In the genomic region with DNA sequence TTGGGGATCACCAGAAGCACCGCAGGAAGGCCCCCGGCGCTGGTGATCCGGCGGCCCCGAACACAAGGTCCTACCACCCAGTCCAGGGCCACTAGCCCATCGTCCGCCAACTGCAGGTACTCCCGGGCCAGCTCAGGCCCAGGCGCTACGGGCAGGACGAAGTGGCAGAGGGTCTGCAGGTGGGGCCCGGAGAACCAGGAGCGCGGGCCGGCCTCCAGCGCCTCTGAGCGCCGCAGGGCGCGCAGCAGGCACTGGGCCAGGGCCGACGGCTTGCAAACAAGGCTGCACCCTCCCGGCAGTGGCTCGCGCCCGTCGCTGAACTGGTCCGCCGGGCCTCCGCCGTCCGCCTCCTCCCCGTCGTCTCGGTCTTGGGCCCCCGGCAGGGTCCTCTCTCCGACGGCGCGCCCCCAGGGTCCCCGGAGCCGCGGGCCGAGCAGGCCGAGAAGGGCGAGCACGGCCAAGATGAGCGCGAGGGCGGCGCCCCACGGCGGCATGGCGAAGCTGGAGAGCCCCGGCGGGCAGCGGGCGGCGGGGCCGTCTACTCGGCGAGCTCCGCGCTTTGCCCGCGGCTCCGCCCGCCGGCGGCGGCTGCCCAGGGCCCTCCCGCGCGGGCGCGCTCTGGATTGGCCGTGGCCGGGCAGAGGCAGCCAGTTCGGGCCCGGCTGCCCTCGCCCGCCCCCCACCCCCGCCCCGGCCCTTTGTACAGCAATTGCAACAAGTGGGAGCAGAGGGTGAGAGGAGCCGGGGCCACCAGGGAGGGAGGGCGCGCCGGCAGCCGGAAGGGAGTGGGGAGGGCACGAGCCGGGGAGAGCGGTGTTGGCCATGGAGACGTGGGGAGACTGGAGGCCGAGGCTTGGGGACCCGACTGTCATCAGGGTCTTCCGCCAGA, we compare ENCODE assay signal across 1 cellular context.
TF ChIP-seq lines count a peak whose summit lies in the region.

ABHD15 (minus strand) TSS at position 565 of the 889 bp plus-strand sequence; CDS start at position 494, 71 bp downstream.

TF ChIP-seq in HepG2, 621 proteins besides CTCF, POLR2A, EP300 and RAD21 (continued from another document and continues in another):
- TF ChIP-seq IRF9 (CRISPR knock-in tag; IDR thresholded peaks at IDR 0.05; ENCODE audit: borderline replicate concordance) (0 out of 2 replicates have a peak, but pooled peaks have one; percentile 21), ZNF3 (CRISPR knock-in tag; IDR thresholded peaks at IDR 0.05) (no peak), EHMT2 (IDR thresholded peaks at IDR 0.05; ENCODE audit: borderline replicate concordance, low read depth, low read length) (no peak), MIER2 (CRISPR knock-in tag; IDR thresholded peaks at IDR 0.05) (no peak), ZNF597 (CRISPR knock-in tag; IDR thresholded peaks at IDR 0.05) (no peak), NR1H2 (CRISPR knock-in tag; IDR thresholded peaks at IDR 0.05; ENCODE audit: borderline replicate concordance, low read depth) (0 out of 2 replicates have a peak, but pooled peaks have one; percentile 3), PRDM15 (CRISPR knock-in tag; IDR thresholded peaks at IDR 0.05) (no peak), ZNF879 (CRISPR knock-in tag; IDR thresholded peaks at IDR 0.05) (no peak), MXI1 (IDR thresholded peaks at IDR 0.05; ENCODE audit: borderline replicate concordance, low read depth, low read length) (peak; percentile 35; the same call in 1 of the 3 replicates), HOXA7 (CRISPR knock-in tag; IDR thresholded peaks at IDR 0.05) (no peak), SETDB1 (CRISPR knock-in tag; IDR thresholded peaks at IDR 0.05; ENCODE audit: borderline replicate concordance) (no peak), PHF20 (CRISPR knock-in tag; IDR thresholded peaks at IDR 0.05) (no peak; the same call in 1 of the 2 replicates), ZNF292 (CRISPR knock-in tag; IDR thresholded peaks at IDR 0.05; ENCODE audit: borderline replicate concordance, low read depth) (no peak), ZBTB44 (CRISPR knock-in tag; IDR thresholded peaks at IDR 0.05) (no peak), ZNF296 (CRISPR knock-in tag; conservative IDR thresholded peaks at IDR 0.05) (no peak), ZMAT3 (CRISPR knock-in tag; conservative IDR thresholded peaks at IDR 0.05) (peak; percentile 53; the same call in 1 of the 2 replicates), ZNF496 (CRISPR knock-in tag; IDR thresholded peaks at IDR 0.05; ENCODE audit: insufficient replicate concordance) (no peak), ZNF446 (CRISPR knock-in tag; IDR thresholded peaks at IDR 0.05) (no peak), PHF21A (CRISPR knock-in tag; IDR thresholded peaks at IDR 0.05) (no peak), ZNF230 (CRISPR knock-in tag; IDR thresholded peaks at IDR 0.05) (no peak), ZFP82 (CRISPR knock-in tag; IDR thresholded peaks at IDR 0.05; ENCODE audit: borderline replicate concordance) (no peak; the same call in 1 of the 2 replicates), TARDBP (CRISPR knock-in tag; IDR thresholded peaks at IDR 0.05) (peak; percentile 34; the same call in 1 of the 2 replicates), EED (CRISPR knock-in tag; IDR thresholded peaks at IDR 0.05) (peak; percentile 75; the same call in 1 of the 2 replicates), SKI (IDR thresholded peaks at IDR 0.05; ENCODE audit: partially characterized antibody) (no peak), ATM (IDR thresholded peaks at IDR 0.05; ENCODE audit: borderline replicate concordance) (no peak), ZNF264 (CRISPR knock-in tag; IDR thresholded peaks at IDR 0.05) (no peak), JUNB (CRISPR knock-in tag; IDR thresholded peaks at IDR 0.05; ENCODE audit: borderline replicate concordance) (no peak), ASH2L (IDR thresholded peaks at IDR 0.05; ENCODE audit: insufficient read length, low read depth, low read length) (peak; percentile 28), SPEN (CRISPR knock-in tag; IDR thresholded peaks at IDR 0.05; ENCODE audit: low read depth) (peak; percentile 8; the same call in 1 of the 2 replicates), ZBTB34 (CRISPR knock-in tag; IDR thresholded peaks at IDR 0.05) (0 out of 2 replicates have a peak, but pooled peaks have one; percentile 4), SNRNP70 (IDR thresholded peaks at IDR 0.05; ENCODE audit: low read depth, low read length) (no peak), RFXANK (CRISPR knock-in tag; IDR thresholded peaks at IDR 0.05) (no peak)
- TF ChIP-seq, protein P1, sequence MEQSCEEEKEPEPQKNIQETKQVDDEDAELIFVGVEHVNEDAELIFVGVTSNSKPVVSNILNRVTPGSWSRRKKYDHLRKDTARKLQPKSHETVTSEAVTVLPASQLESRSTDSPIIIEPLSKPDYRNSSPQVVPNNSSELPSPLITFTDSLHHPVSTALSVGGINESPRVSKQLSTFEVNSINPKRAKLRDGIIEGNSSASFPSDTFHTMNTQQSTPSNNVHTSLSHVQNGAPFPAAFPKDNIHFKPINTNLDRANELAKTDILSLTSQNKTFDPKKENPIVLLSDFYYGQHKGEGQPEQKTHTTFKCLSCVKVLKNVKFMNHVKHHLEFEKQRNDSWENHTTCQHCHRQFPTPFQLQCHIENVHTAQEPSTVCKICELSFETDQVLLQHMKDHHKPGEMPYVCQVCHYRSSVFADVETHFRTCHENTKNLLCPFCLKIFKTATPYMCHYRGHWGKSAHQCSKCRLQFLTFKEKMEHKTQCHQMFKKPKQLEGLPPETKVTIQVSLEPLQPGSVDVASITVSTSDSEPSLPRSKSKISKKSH (CRISPR knock-in tag; IDR thresholded peaks at IDR 0.05; ENCODE audit: borderline replicate concordance) = no peak
- TF ChIP-seq, protein P2, sequence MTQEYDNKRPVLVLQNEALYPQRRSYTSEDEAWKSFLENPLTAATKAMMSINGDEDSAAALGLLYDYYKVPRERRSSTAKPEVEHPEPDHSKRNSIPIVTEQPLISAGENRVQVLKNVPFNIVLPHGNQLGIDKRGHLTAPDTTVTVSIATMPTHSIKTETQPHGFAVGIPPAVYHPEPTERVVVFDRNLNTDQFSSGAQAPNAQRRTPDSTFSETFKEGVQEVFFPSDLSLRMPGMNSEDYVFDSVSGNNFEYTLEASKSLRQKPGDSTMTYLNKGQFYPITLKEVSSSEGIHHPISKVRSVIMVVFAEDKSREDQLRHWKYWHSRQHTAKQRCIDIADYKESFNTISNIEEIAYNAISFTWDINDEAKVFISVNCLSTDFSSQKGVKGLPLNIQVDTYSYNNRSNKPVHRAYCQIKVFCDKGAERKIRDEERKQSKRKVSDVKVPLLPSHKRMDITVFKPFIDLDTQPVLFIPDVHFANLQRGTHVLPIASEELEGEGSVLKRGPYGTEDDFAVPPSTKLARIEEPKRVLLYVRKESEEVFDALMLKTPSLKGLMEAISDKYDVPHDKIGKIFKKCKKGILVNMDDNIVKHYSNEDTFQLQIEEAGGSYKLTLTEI (CRISPR knock-in tag; conservative IDR thresholded peaks at IDR 0.05) = no peak
- TF ChIP-seq, protein P3, sequence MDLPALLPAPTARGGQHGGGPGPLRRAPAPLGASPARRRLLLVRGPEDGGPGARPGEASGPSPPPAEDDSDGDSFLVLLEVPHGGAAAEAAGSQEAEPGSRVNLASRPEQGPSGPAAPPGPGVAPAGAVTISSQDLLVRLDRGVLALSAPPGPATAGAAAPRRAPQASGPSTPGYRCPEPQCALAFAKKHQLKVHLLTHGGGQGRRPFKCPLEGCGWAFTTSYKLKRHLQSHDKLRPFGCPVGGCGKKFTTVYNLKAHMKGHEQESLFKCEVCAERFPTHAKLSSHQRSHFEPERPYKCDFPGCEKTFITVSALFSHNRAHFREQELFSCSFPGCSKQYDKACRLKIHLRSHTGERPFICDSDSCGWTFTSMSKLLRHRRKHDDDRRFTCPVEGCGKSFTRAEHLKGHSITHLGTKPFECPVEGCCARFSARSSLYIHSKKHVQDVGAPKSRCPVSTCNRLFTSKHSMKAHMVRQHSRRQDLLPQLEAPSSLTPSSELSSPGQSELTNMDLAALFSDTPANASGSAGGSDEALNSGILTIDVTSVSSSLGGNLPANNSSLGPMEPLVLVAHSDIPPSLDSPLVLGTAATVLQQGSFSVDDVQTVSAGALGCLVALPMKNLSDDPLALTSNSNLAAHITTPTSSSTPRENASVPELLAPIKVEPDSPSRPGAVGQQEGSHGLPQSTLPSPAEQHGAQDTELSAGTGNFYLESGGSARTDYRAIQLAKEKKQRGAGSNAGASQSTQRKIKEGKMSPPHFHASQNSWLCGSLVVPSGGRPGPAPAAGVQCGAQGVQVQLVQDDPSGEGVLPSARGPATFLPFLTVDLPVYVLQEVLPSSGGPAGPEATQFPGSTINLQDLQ (CRISPR knock-in tag; IDR thresholded peaks at IDR 0.05) = no peak
- TF ChIP-seq, protein P4, sequence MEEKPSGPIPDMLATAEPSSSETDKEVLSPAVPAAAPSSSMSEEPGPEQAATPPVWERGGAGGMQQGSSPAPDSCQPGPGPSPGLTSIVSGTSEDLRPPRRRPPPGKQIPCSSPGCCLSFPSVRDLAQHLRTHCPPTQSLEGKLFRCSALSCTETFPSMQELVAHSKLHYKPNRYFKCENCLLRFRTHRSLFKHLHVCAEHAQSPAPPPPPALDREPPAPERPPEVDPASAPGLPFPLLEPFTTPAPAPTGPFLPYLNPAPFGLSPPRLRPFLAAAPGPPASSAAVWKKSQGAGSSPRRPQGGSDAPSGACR (CRISPR knock-in tag; IDR thresholded peaks at IDR 0.05) = no peak
